8 cellular contexts compared by ENCODE assay signal in genomic region chr10:102225646-102226541, GRCh38. TPM values are rescaled to one million over a fixed set of nuclear protein-coding genes. Genes with fewer than 3 reads are reported as not detected.
DNase-seq lines count a peak whose midpoint lies in the region; ATAC-seq and TF ChIP-seq lines count a peak whose summit lies in the region.

Gene ELOVL3 (plus strand): TSS chr10:102226299. CDS start chr10:102226549, 250 bp downstream.

- H3K9ac ChIP-seq in BLaER1 (no peak within 1 kb of the TSS), neural cell (ENCODE audit: low read length) (peak within 1 kb of the TSS; percentile 51)

- H3K27me3 ChIP-seq in BLaER1: peaks cover 41% of the 10 kb centered on the region
- peaks cover 56% of the 10 kb centered on the region for H3K27me3 ChIP-seq in neural cell (ENCODE audit: insufficient read depth, low read depth, low read length)

- H3K4me3 ChIP-seq in BLaER1 (peak within 1 kb of the TSS; percentile 53), neural cell (ENCODE audit: low read length) (peak within 1 kb of the TSS; percentile 59)

- TF ChIP-seq EP300 in neural cell (conservative IDR thresholded peaks at IDR 0.05; ENCODE audit: poor library complexity, severe bottlenecking): no peak

- peak within 1 kb of the TSS; percentile 10 for H2AFZ ChIP-seq in neural cell (ENCODE audit: low read depth, low read length)

- H3K79me2 ChIP-seq in neural cell (replicated peaks; ENCODE audit: insufficient read depth, low read length): no peaks in the 10 kb centered on the region

- H3K4me2 ChIP-seq in BLaER1: peak within 1 kb of the TSS; percentile 87
- no peak within 1 kb of the TSS for H3K4me2 ChIP-seq in neural cell (ENCODE audit: low read length)

- no peaks in the 10 kb centered on the region for H3K9me2 ChIP-seq in neural cell (ENCODE audit: insufficient read depth, low read length)

- no peaks in the 10 kb centered on the region for H3F3A ChIP-seq in neural cell (ENCODE audit: insufficient read depth, low read length, poor library complexity, severe bottlenecking)

- no peaks in the 10 kb centered on the region for H3K9me3 ChIP-seq in BLaER1
- no peaks in the 10 kb centered on the region for H3K9me3 ChIP-seq in neural cell (ENCODE audit: low read length)

- H3K27ac ChIP-seq in BLaER1 (no peak within 1 kb of the TSS), neural cell (ENCODE audit: low read length) (no peak within 1 kb of the TSS)

- peak; percentile 98 for DNase-seq in HPDE6-E6E7 (ENCODE audit: extremely low spot score)
- peak; percentile 91 for DNase-seq in RPMI7951 (ENCODE audit: low read depth)
- peak; percentile 79 for DNase-seq in activated gamma-delta T cell treated with Interleukin-2 at 50 U/mL for 16 hours
- DNase-seq in fibroblast of the conjunctiva (ENCODE audit: low read depth): peak; percentile 86
- DNase-seq in stimulated activated naive CD8-positive, alpha-beta T cell treated with anti-CD3 and anti-CD28 coated beads, Interleukin-15, Interleukin-2, amounts not matched to agents 100 U/mL and 50 U/mL, for 24 hours: peak; percentile 82

- H3K4me1 ChIP-seq in BLaER1: peaks cover 26% of the 10 kb centered on the region

- TF ChIP-seq RAD21 in neural cell (conservative IDR thresholded peaks at IDR 0.05): no peak

- H3K36me3 ChIP-seq in BLaER1: no peaks in the 10 kb centered on the region
- no peaks in the 10 kb centered on the region for H3K36me3 ChIP-seq in neural cell (ENCODE audit: insufficient read depth, low read length)

- peak; percentile 10 for TF ChIP-seq CTCF in neural cell (IDR thresholded peaks at IDR 0.05; ENCODE audit: poor library complexity, severe bottlenecking)

- H4K20me1 ChIP-seq in BLaER1 (peaks cover 9% of the 10 kb centered on the region), neural cell (ENCODE audit: insufficient read depth) (no peaks in the 10 kb centered on the region)

- ATAC-seq in GM19463 (IDR thresholded peaks at IDR 0.05; ENCODE audit: unreplicated experiment): peak; percentile 94
- peak; percentile 90 for ATAC-seq in stimulated activated naive CD8-positive, alpha-beta T cell treated with anti-CD3 and anti-CD28 coated beads, Interleukin-15, Interleukin-2, amounts not matched to agents 100 U/mL and 50 U/mL, for 24 hours

TF ChIP-seq in neural cell, 6 proteins besides CTCF, POLR2A, EP300 and RAD21:
- TF ChIP-seq SMC3 (conservative IDR thresholded peaks at IDR 0.05; ENCODE audit: poor library complexity) (peak; percentile 21), MXI1 (conservative IDR thresholded peaks at IDR 0.05; ENCODE audit: poor library complexity, severe bottlenecking) (peak; percentile 18), POLR2AphosphoS5 (IDR thresholded peaks at IDR 0.05) (peak; percentile 32), REST (IDR thresholded peaks at IDR 0.05; ENCODE audit: borderline replicate concordance) (no peak), EZH2 (IDR thresholded peaks at IDR 0.05; ENCODE audit: borderline replicate concordance, insufficient read depth, low read length, poor library complexity, severe bottlenecking) (no peak), TAF1 (IDR thresholded peaks at IDR 0.05; ENCODE audit: low read depth) (no peak)

RNA-seq across cellular contexts. Expression of gene ELOVL3, which starts in this region (rescaled TPM):
- 0.36 and 0.49 TPM in 2 replicates for total RNA-seq in RPMI7951 (2014; rRNA removed; shearing (Covaris generic))
- polyA plus RNA-seq in neural cell: not detected in 2 replicates
- polyA minus RNA-seq in neural cell: not detected in 2 replicates

Comparison
In these comparisons a context has a peak if more than half of its experiments do, and no peak if none do; other contexts are left out.
1. Peak in DNase-seq in RPMI7951; RNA of the gene not detected or under 1 TPM.